Comparison of ENCODE assay signal across 9 cellular contexts in genomic region chr1:27402349-27402754, GRCh38. TPM values are rescaled to one million over a fixed set of nuclear protein-coding genes. Genes with fewer than 3 reads are reported as not detected.
DNase-seq lines count a peak whose midpoint lies in the region; FAIRE-seq and TF ChIP-seq lines count a peak whose summit lies in the region.
"Had no signal": no experiment of that assay in that cellular context is flagged by ENCODE, and none has a peak within 500 bp of the region (broad histone marks: within the 10 kb centered on the region; RNA-seq: fewer than 3 reads in every experiment).

No MANE protein-coding gene starts in this region.

- H2BK120ac ChIP-seq in H1 (replicated peaks; ENCODE audit: low read depth, low read length) (no peak overlapping the region), mesenchymal stem cell (ENCODE audit: low read depth, low read length) (no peak overlapping the region)

- no peaks in the 10 kb centered on the region for H3K79me1 ChIP-seq in H1 (ENCODE audit: low read depth, low read length)
- peaks cover 4% of the 10 kb centered on the region for H3K79me1 ChIP-seq in mesenchymal stem cell (replicated peaks; ENCODE audit: low read length, poor library complexity, severe bottlenecking)

- no peak overlapping the region for H3K4me2 ChIP-seq in H1 (ENCODE audit: insufficient read depth in 1 of 2, low read depth in 2 of 2, low read length in 2 of 2)
- no peak overlapping the region for H3K4me2 ChIP-seq in mesenchymal stem cell (ENCODE audit: low read length, poor library complexity, severe bottlenecking)

- H3K23ac ChIP-seq in H1 (ENCODE audit: insufficient read length) (no peak overlapping the region), mesenchymal stem cell (ENCODE audit: low read length in 2 of 2) (no peak overlapping the region)

- H2AK5ac ChIP-seq in H1 (ENCODE audit: low read depth, low read length) (no peak overlapping the region), mesenchymal stem cell (ENCODE audit: low read length, severe bottlenecking) (peak overlapping the region; percentile 72)

- peak overlapping the region; percentile 88; the same call in 1 of the 2 replicates for H2BK12ac ChIP-seq in H1 (ENCODE audit: low read depth, low read length)
- H2BK12ac ChIP-seq in mesenchymal stem cell (ENCODE audit: low read length in 2 of 2) = peak overlapping the region; percentile 8 to 23

- POLR2A ChIA-PET in H1 (lab: Charles Lee; ENCODE audit: partially characterized antibody) = interaction anchor here (1.0 to 1.9 kb wide), 10 partner anchors 9 to 247 kb away, joined by 3 to 6 read pairs (median 4); partner anchors contain the start of gene SLC9A1

- H3K56ac ChIP-seq in H1 (replicated peaks; ENCODE audit: insufficient read length, low read depth, low read length) = no peak overlapping the region

- H2AFZ ChIP-seq in H1 (ENCODE audit: low read length) (no peak overlapping the region), mesenchymal stem cell (ENCODE audit: low read depth, low read length) (no peak overlapping the region)

- H3K18ac ChIP-seq in H1 (ENCODE audit: extremely low read depth, low read length) (peak overlapping the region; percentile 81; the same call in 1 of the 2 replicates), mesenchymal stem cell (ENCODE audit: low read depth in 1 of 2, low read length in 2 of 2) (peak overlapping the region; percentile 16 to 71)

- peak; percentile 62 to 69 for TF ChIP-seq RAD21 in H1 (IDR thresholded peaks at IDR 0.05 in 1 of 2, conservative IDR thresholded peaks at IDR 0.05 in 1 of 2; ENCODE audit: low read depth in 2 of 2, low read length in 2 of 2)

- H2BK5ac ChIP-seq in H1 (ENCODE audit: low read depth, low read length) = peak overlapping the region; percentile 36; the same call in 1 of the 2 replicates
- H2BK5ac ChIP-seq in mesenchymal stem cell (ENCODE audit: low read depth, low read length, poor library complexity, severe bottlenecking) = no peak overlapping the region

- no peak overlapping the region for H4K91ac ChIP-seq in H1 (replicated peaks; ENCODE audit: insufficient read length, low read length)
- peak overlapping the region; percentile 4 for H4K91ac ChIP-seq in mesenchymal stem cell (ENCODE audit: low read length)

- H4K8ac ChIP-seq in H1 (ENCODE audit: extremely low read depth, insufficient read depth, low read length) (no peak overlapping the region), mesenchymal stem cell (ENCODE audit: low read length) (peak overlapping the region; percentile 70)

- peaks cover 0 to 4% of the 10 kb centered on the region in 2 experiments for H4K20me1 ChIP-seq in H1 (replicated peaks in 1 of 2; ENCODE audit: control insufficient read depth in 1 of 2, insufficient read depth in 2 of 2, low read length in 2 of 2)

- H2BK15ac ChIP-seq in H1 (ENCODE audit: low read length) (no peak overlapping the region; the same call in 1 of the 2 replicates), mesenchymal stem cell (ENCODE audit: low read depth, poor library complexity, severe bottlenecking) (no peak overlapping the region)

- H3K9me3 ChIP-seq in H1 (ENCODE audit: insufficient read depth in 2 of 2, low read depth in 1 of 2, low read length in 1 of 2) = no peaks in the 10 kb centered on the region
- H3K9me3 ChIP-seq in mesenchymal stem cell (ENCODE audit: control insufficient read depth, low read length) = no peaks in the 10 kb centered on the region
- H3K9me3 ChIP-seq in tibial nerve = no peaks in the 10 kb centered on the region

- no peak for FAIRE-seq in H1 (lab: Jason Lieb, UNC)

- H3K4me3 ChIP-seq in H1 (ENCODE audit: extremely low read depth in 1 of 4, insufficient read depth in 2 of 4, low read depth in 3 of 4, low read length in 4 of 4) = no peak overlapping the region
- H3K4me3 ChIP-seq in mesenchymal stem cell (ENCODE audit: insufficient read depth in 1 of 2, low read depth in 1 of 2, low read length in 2 of 2) = no peak overlapping the region
- H3K4me3 ChIP-seq in tibial nerve = no peak overlapping the region

- peaks cover 0 to 4% (median under 1%) of the 10 kb centered on the region in 4 experiments; a peak in 1 of 8 replicates for H3K36me3 ChIP-seq in H1 (ENCODE audit: control insufficient read depth in 2 of 4, insufficient read depth in 4 of 4, low read length in 3 of 4)
- H3K36me3 ChIP-seq in mesenchymal stem cell (ENCODE audit: control insufficient read depth in 1 of 2, insufficient read depth in 2 of 2, low read depth in 1 of 2, low read length in 2 of 2) = peaks cover 19 to 20% of the 10 kb centered on the region in 2 experiments
- H3K36me3 ChIP-seq in tibial nerve = peaks cover 4 to 16% (median 6%) of the 10 kb centered on the region in 3 donors

- H4K5ac ChIP-seq in H1 (ENCODE audit: insufficient read length, low read depth, low read length) = no peak overlapping the region

- H3K14ac ChIP-seq in H1 (ENCODE audit: insufficient read length) (no peak overlapping the region), mesenchymal stem cell (ENCODE audit: low read length in 2 of 2) (no peak overlapping the region)

- peaks cover 13 to 48% (median 22%) of the 10 kb centered on the region in 4 experiments for H3K4me1 ChIP-seq in H1 (replicated peaks in 1 of 4; ENCODE audit: control insufficient read depth in 3 of 4, insufficient read depth in 4 of 4, low read length in 3 of 4)
- H3K4me1 ChIP-seq in mesenchymal stem cell (ENCODE audit: control insufficient read depth, insufficient read depth, low read depth, low read length) = peaks cover 51% of the 10 kb centered on the region
- peaks cover 0 to 85% (median 41%) of the 10 kb centered on the region in 4 donors for H3K4me1 ChIP-seq in tibial nerve

- TF ChIP-seq POLR2A in H1 (IDR thresholded peaks at IDR 0.05; ENCODE audit: control extremely low read depth in 1 of 2, low read depth in 2 of 2, low read length in 2 of 2) (0 out of 3 replicates have a peak, but pooled peaks of 1 of the 2 experiments have one; percentile 46), tibial nerve (IDR thresholded peaks at IDR 0.05) (no peak)

- H3K27ac ChIP-seq in H1 (ENCODE audit: low read depth, low read length) (peak overlapping the region; percentile 1; the same call in 1 of the 2 replicates), mesenchymal stem cell (ENCODE audit: low read length, poor library complexity, severe bottlenecking) (peak overlapping the region; percentile 69), tibial nerve (peak overlapping the region in 3 of 4 donors; percentile 79 to 90 (median 86))

- TF ChIP-seq CTCF in H1 (IDR thresholded peaks at IDR 0.05; ENCODE audit: control extremely low read depth in 1 of 3, insufficient read depth in 1 of 3, low read depth in 1 of 3, low read length in 3 of 3) (peak; percentile 63 to 85 (median 84)), tibial nerve (IDR thresholded peaks at IDR 0.05) (peak; percentile 58 to 80 (median 75))

- no peaks in the 10 kb centered on the region for H3K79me2 ChIP-seq in H1 (ENCODE audit: control insufficient read depth in 1 of 2, insufficient read depth in 2 of 2, low read length in 2 of 2)

- no peaks in the 10 kb centered on the region for H3K23me2 ChIP-seq in H1 (ENCODE audit: low read depth, low read length)

- H3K4ac ChIP-seq in H1 (replicated peaks; ENCODE audit: insufficient read length, low read depth, low read length) (no peak overlapping the region), mesenchymal stem cell (ENCODE audit: low read depth in 1 of 2, low read length in 2 of 2) (no peak overlapping the region)

- no peak overlapping the region for H2BK20ac ChIP-seq in H1 (ENCODE audit: low read length)

- DNase-seq in NCI-H2029 (lab: John Stamatoyannopoulos, UW) = peak; percentile 6
- no peak for DNase-seq in NCI-H2029 treated with DMSO at 0.1 percent for 48 hours (lab: John Stamatoyannopoulos, UW)
- peak; percentile 40 for DNase-seq in NCI-H226
- peak in 1 of 2 experiments; percentile 76 for DNase-seq in H1 (ENCODE audit: low read depth in 1 of 2, low spot score in 2 of 2)
- peak; percentile 55 for DNase-seq in mesenchymal stem cell
- peak; percentile 73 to 80 for DNase-seq in tibial nerve (ENCODE audit: low spot score in 2 of 2)
- DNase-seq in RKO (ENCODE audit: low spot score) = no peak
- no peak for DNase-seq in activated T-cell treated with anti-CD3 and anti-CD28 coated beads, Interleukin-2, amount 50 U/mL, for 48 hours

- no peak for TF ChIP-seq EP300 in H1 (IDR thresholded peaks at IDR 0.05; ENCODE audit: borderline replicate concordance in 1 of 2, low read depth in 2 of 2, low read length in 2 of 2)
- peak in 1 of 2 donors; percentile 70 for TF ChIP-seq EP300 in tibial nerve (IDR thresholded peaks at IDR 0.05)

- CTCF ChIA-PET in H1 (lab: Charles Lee; ENCODE audit: partially characterized antibody) = interaction anchor here (0.8 to 37.8 kb wide), 31 partner anchors 8 to 371 kb away, joined by 3 to 863 read pairs (median 5); partner anchors contain the start of genes AHDC1, GPR3, MAP3K6 and STX12

- no peak overlapping the region for H3K9ac ChIP-seq in H1 (replicated peaks in 1 of 4; ENCODE audit: extremely low read depth in 1 of 4, low read depth in 3 of 4, low read length in 3 of 4)
- peak overlapping the region; percentile 67 for H3K9ac ChIP-seq in mesenchymal stem cell (ENCODE audit: low read length)

- 81% methylated on average over 8 of the region's 8 CpGs; no CpG with 5 or more reads in 1 of the 2 experiments for WGBS in H1 (ENCODE audit: extremely low coverage in 1 of 2, insufficient coverage in 1 of 2, insufficient read length in 1 of 2, insufficient replicate concordance in 2 of 2, low coverage in 1 of 2, low lambda C conversion rate in 2 of 2, missing lambda C conversion rate in 1 of 2), 2 experiments
- 83% methylated on average over 8 of the region's 8 CpGs for WGBS in mesenchymal stem cell
- 23% methylated on average over 8 of the region's 8 CpGs for WGBS in tibial nerve, 2 donors

- no peaks in the 10 kb centered on the region for H3K27me3 ChIP-seq in H1 (replicated peaks in 1 of 4; ENCODE audit: control insufficient read depth in 3 of 4, extremely low read depth in 1 of 4, insufficient read depth in 3 of 4, low read length in 3 of 4)
- peaks cover 0 to 3% of the 10 kb centered on the region in 2 experiments for H3K27me3 ChIP-seq in mesenchymal stem cell (ENCODE audit: control insufficient read depth in 1 of 2, insufficient read depth in 1 of 2, low read length in 2 of 2)
- H3K27me3 ChIP-seq in tibial nerve = no peaks in the 10 kb centered on the region

RNA-seq across cellular contexts. Expression of gene GPR3, which starts 9.9 kb away (rescaled TPM):
- 9.4 and 9.9 TPM in 2 replicates for total RNA-seq in H1 (2021; fragmentation: NEBNext Ultra II Directional; extraction: Animal tissue kit (Norgen Biotek cat#: 25700))
- polyA plus RNA-seq in H1 (2011; rRNA removed) = 26.5 and 34.9 TPM in 2 replicates
- polyA plus RNA-seq in H1 (2011; cell fraction: cytosol; rRNA removed) = 13.5 TPM
- polyA plus RNA-seq in H1 (2011; cell fraction: nucleus; rRNA removed) = 21.1 TPM
- polyA plus RNA-seq in H1 (2012, experiment 1 of 2) = 9.0 to 9.9 TPM (median 9.4 TPM) in 4 replicates
- 11.8 TPM for polyA plus RNA-seq in H1 (2012, experiment 2 of 2)
- polyA plus RNA-seq in H1 (2013, experiment 1 of 2) = 27.7 TPM
- polyA plus RNA-seq in H1 (2013, experiment 2 of 2) = 27.2 TPM
- polyA minus RNA-seq in H1 (2011; rRNA and poly(A)+ RNA removed) = 15.8 and 16.7 TPM in 2 replicates
- polyA minus RNA-seq in H1 (2011; cell fraction: cytosol; rRNA and poly(A)+ RNA removed) = 7.1 TPM
- 9.1 TPM for polyA minus RNA-seq in H1 (2011; cell fraction: nucleus; rRNA and poly(A)+ RNA removed)
- 3.9 TPM for polyA plus RNA-seq in mesenchymal stem cell (2013, experiment 1 of 2)
- polyA plus RNA-seq in mesenchymal stem cell (2013, experiment 2 of 2) = 4.4 TPM
- total RNA-seq in tibial nerve = not detected

RNA-seq across cellular contexts. Expression of gene CD164L2, which starts 19.2 kb away (rescaled TPM):
- 3.3 and 3.8 TPM in 2 replicates for total RNA-seq in H1 (2021; fragmentation: NEBNext Ultra II Directional; extraction: Animal tissue kit (Norgen Biotek cat#: 25700))
- 3.3 and 5.5 TPM in 2 replicates for polyA plus RNA-seq in H1 (2011; rRNA removed)
- 6.5 TPM for polyA plus RNA-seq in H1 (2011; cell fraction: cytosol; rRNA removed)
- polyA plus RNA-seq in H1 (2011; cell fraction: nucleus; rRNA removed) = 26.5 TPM
- 3.0 to 4.1 TPM (median 3.4 TPM) in 4 replicates for polyA plus RNA-seq in H1 (2012, experiment 1 of 2)
- 2.5 TPM for polyA plus RNA-seq in H1 (2012, experiment 2 of 2)
- 1.9 TPM for polyA plus RNA-seq in H1 (2013, experiment 1 of 2)
- polyA plus RNA-seq in H1 (2013, experiment 2 of 2) = 1.7 TPM
- polyA minus RNA-seq in H1 (2011; rRNA and poly(A)+ RNA removed) = 0.63 and 1.5 TPM in 2 replicates
- not detected for polyA minus RNA-seq in H1 (2011; cell fraction: cytosol; rRNA and poly(A)+ RNA removed)
- polyA minus RNA-seq in H1 (2011; cell fraction: nucleus; rRNA and poly(A)+ RNA removed) = 3.1 TPM
- polyA plus RNA-seq in mesenchymal stem cell (2013, experiment 1 of 2) = not detected
- polyA plus RNA-seq in mesenchymal stem cell (2013, experiment 2 of 2) = not detected
- total RNA-seq in tibial nerve = not detected
- total RNA-seq: CD4-positive, CD25-positive, alpha-beta regulatory T cell had no signal
- polyA plus RNA-seq: CD4-positive, CD25-positive, alpha-beta regulatory T cell had no signal

RNA-seq across cellular contexts. Expression of gene FCN3, which starts 27.7 kb away (rescaled TPM):
- 0.30 TPM in 1 of 2 replicates, not detected in the other for total RNA-seq in H1 (2021; fragmentation: NEBNext Ultra II Directional; extraction: Animal tissue kit (Norgen Biotek cat#: 25700))
- polyA plus RNA-seq in H1 (2011; rRNA removed) = 0.35 and 0.57 TPM in 2 replicates
- polyA plus RNA-seq in H1 (2011; cell fraction: cytosol; rRNA removed) = 0.32 TPM
- polyA plus RNA-seq in H1 (2011; cell fraction: nucleus; rRNA removed) = 0.90 TPM
- polyA plus RNA-seq in H1 (2012, experiment 1 of 2) = 0.28 to 0.78 TPM (median 0.40 TPM) in 3 of 4 replicates, not detected in the other
- not detected for polyA plus RNA-seq in H1 (2012, experiment 2 of 2)
- 0.47 TPM for polyA plus RNA-seq in H1 (2013, experiment 1 of 2)
- 0.28 TPM for polyA plus RNA-seq in H1 (2013, experiment 2 of 2)
- not detected in 2 replicates for polyA minus RNA-seq in H1 (2011; rRNA and poly(A)+ RNA removed)
- not detected for polyA minus RNA-seq in H1 (2011; cell fraction: cytosol; rRNA and poly(A)+ RNA removed)
- not detected for polyA minus RNA-seq in H1 (2011; cell fraction: nucleus; rRNA and poly(A)+ RNA removed)
- not detected for polyA plus RNA-seq in mesenchymal stem cell (2013, experiment 1 of 2)
- not detected for polyA plus RNA-seq in mesenchymal stem cell (2013, experiment 2 of 2)
- total RNA-seq in tibial nerve = 1 to 10 TPM in 3 of 4 donors, not detected in 1; 2.5 to 8.7 (median 3.7) TPM
- total RNA-seq: CD4-positive, CD25-positive, alpha-beta regulatory T cell had no signal
- polyA plus RNA-seq: CD4-positive, CD25-positive, alpha-beta regulatory T cell had no signal

RNA-seq across cellular contexts. Expression of gene MAP3K6, which starts 35.6 kb away (rescaled TPM):
- total RNA-seq in H1 (2021; fragmentation: NEBNext Ultra II Directional; extraction: Animal tissue kit (Norgen Biotek cat#: 25700)) = 7.6 and 11.2 TPM in 2 replicates
- polyA plus RNA-seq in H1 (2011; rRNA removed) = 7.4 and 10.3 TPM in 2 replicates
- polyA plus RNA-seq in H1 (2011; cell fraction: cytosol; rRNA removed) = 6.7 TPM
- polyA plus RNA-seq in H1 (2011; cell fraction: nucleus; rRNA removed) = 40.8 TPM
- 8.5 to 12.5 TPM (median 9.7 TPM) in 4 replicates for polyA plus RNA-seq in H1 (2012, experiment 1 of 2)
- 9.5 TPM for polyA plus RNA-seq in H1 (2012, experiment 2 of 2)
- 10.9 TPM for polyA plus RNA-seq in H1 (2013, experiment 1 of 2)
- polyA plus RNA-seq in H1 (2013, experiment 2 of 2) = 10.7 TPM
- polyA minus RNA-seq in H1 (2011; rRNA and poly(A)+ RNA removed) = 4.6 and 5.6 TPM in 2 replicates
- polyA minus RNA-seq in H1 (2011; cell fraction: cytosol; rRNA and poly(A)+ RNA removed) = 2.6 TPM
- 11.6 TPM for polyA minus RNA-seq in H1 (2011; cell fraction: nucleus; rRNA and poly(A)+ RNA removed)
- polyA plus RNA-seq in mesenchymal stem cell (2013, experiment 1 of 2) = 27.2 TPM
- 28.1 TPM for polyA plus RNA-seq in mesenchymal stem cell (2013, experiment 2 of 2)
- total RNA-seq in tibial nerve = 100 to 1,000 TPM in 2 of 4 donors, 10 to 100 TPM in 2; 82.2 to 122 (median 101) TPM

Comparison
In these comparisons a context has a peak if more than half of its experiments do, and no peak if none do; other contexts are left out.
1. DNase-seq: peak in NCI-H2029 (single experiment), NCI-H226 (single experiment), mesenchymal stem cell (single experiment) and tibial nerve (2 of 2); none in NCI-H2029 treated with DMSO at 0.1 percent for 48 hours (single experiment), RKO (single experiment) and activated T-cell treated with anti-CD3 and anti-CD28 coated beads, Interleukin-2, amount 50 U/mL, for 48 hours (0 of 2).
2. H3K27ac ChIP-seq: peak in every context shown above with its lines; median percentile 86 in tibial nerve; 69 in mesenchymal stem cell; 1 in H1.
3. RNA of gene GPR3, which starts 9.9 kb away (total RNA-seq): 9.4 to 9.9 TPM in H1; not detected in tibial nerve; every median in the first group is over 10 times any median in the second.